Comparison of ENCODE assay signal across 23 cellular contexts in genomic region chr18:67661555-67661954, GRCh38.
"Had no signal": no experiment of that assay in that cellular context is flagged by ENCODE, and none has a peak within 500 bp of the region (broad histone marks: within the 10 kb centered on the region; RNA-seq: fewer than 3 reads in every experiment).

No MANE protein-coding gene starts in this region.

- H3K9ac ChIP-seq: neural progenitor cell had no signal

- H3K27me3 ChIP-seq: neural progenitor cell, pancreas, right lobe of liver, sigmoid colon, stomach, thyroid gland, tibial nerve, upper lobe of left lung, vagina had no signal

- H3K36me3 ChIP-seq: neural progenitor cell, pancreas, prostate gland, right lobe of liver, sigmoid colon, stomach, thoracic aorta, thyroid gland, tibial nerve, upper lobe of left lung, vagina had no signal

- H3K27ac ChIP-seq: neural progenitor cell, pancreas, prostate gland, right lobe of liver, sigmoid colon, stomach, thoracic aorta, thyroid gland, tibial nerve, upper lobe of left lung, vagina had no signal

- H3K4me1 ChIP-seq: pancreas, prostate gland, right lobe of liver, sigmoid colon, stomach, thyroid gland, tibial nerve, upper lobe of left lung, vagina had no signal

- ATAC-seq: natural killer cell; pancreas; right cardiac atrium; right lobe of liver; stimulated activated effector memory CD8-positive, alpha-beta T cell treated with anti-CD3 and anti-CD28 coated beads, Interleukin-12 subunit alpha, Interleukin-12 subunit beta, amount 100 ng/mL, for 72 hours; stimulated activated naive B cell treated with anti-CD40 and anti-IgM and Interleukin-4, amounts not matched to agents 10 μg/mL and 1 μg/mL and 100 μg/mL, for 72 hours had no signal

- H3K9me3 ChIP-seq: pancreas, prostate gland, right lobe of liver, sigmoid colon, stomach, thoracic aorta, thyroid gland, tibial nerve, upper lobe of left lung, vagina had no signal

- DNase-seq: natural killer cell; occipital lobe; pancreas; right cardiac atrium; right lobe of liver; sigmoid colon; small intestine; stimulated activated CD4-positive, alpha-beta T cell treated with anti-CD3 and anti-CD28 coated beads, Interleukin-15, amount 100 ng/mL, for 24 hours; stimulated activated CD4-positive, alpha-beta T cell treated with anti-CD3 and anti-CD28 coated beads, Interleukin-2, amount 100 ng/mL, for 24 hours; stimulated activated CD4-positive, alpha-beta T cell treated with anti-CD3 and anti-CD28 coated beads, Interleukin-2, amount 100 ng/mL, for 48 hours; stimulated activated CD4-positive, alpha-beta T cell treated with anti-CD3 and anti-CD28 coated beads, Interleukin-4, amount 100 ng/mL, for 24 hours; stimulated activated naive B cell treated with anti-CD40 and anti-IgM and Interleukin-4, amounts not matched to agents 10 μg/mL and 1 μg/mL and 100 μg/mL, for 72 hours; stimulated activated naive CD4-positive, alpha-beta T cell treated with Interleukin-2 at 50 U/mL for 16 hours; stomach; thyroid gland; trophoblast cell; upper lobe of left lung had no signal

- H3K4me3 ChIP-seq: neural progenitor cell, pancreas, prostate gland, right lobe of liver, sigmoid colon, stomach, thoracic aorta, thyroid gland, tibial nerve, upper lobe of left lung, vagina had no signal
